ENCODE assay signal across 25 cellular contexts in genomic region chr6:35378281-35378680, GRCh38.
"Had no signal": no experiment of that assay in that cellular context is flagged by ENCODE, and none has a peak within 500 bp of the region (broad histone marks: within the 10 kb centered on the region; RNA-seq: fewer than 3 reads in every experiment).

No MANE protein-coding gene starts in this region.

- ATAC-seq: left cardiac atrium; left lobe of liver; lower lobe of right lung; naive thymus-derived CD8-positive, alpha-beta T cell; pancreas; right cardiac atrium; sciatic nerve had no signal

- H3K9me3 ChIP-seq: lower lobe of right lung, pancreas, prostate gland, thyroid gland, transverse colon, upper lobe of left lung, vagina had no signal

- H3K9me3 Mint-ChIP-seq: stimulated activated naive CD8-positive, alpha-beta T cell treated with anti-CD3 and anti-CD28 coated beads, Interleukin-15, Interleukin-2, amounts not matched to agents 100 ng/mL and 50 ng/mL, for 24 hours had no signal

- H3K4me1 ChIP-seq: pancreas, prostate gland had no signal

- DNase-seq: hippocampal formation; kidney glomerular epithelial cell; left cardiac atrium; lower lobe of right lung; mammary epithelial cell; mesenchymal stem cell; naive thymus-derived CD8-positive, alpha-beta T cell; pancreas; retina; right cardiac atrium; stimulated activated CD4-positive, alpha-beta T cell treated with anti-CD3 and anti-CD28 coated beads, Interleukin-12 subunit alpha, Interleukin-12 subunit beta, amount 100 ng/mL, for 4 hours; stimulated activated CD4-positive, alpha-beta T cell treated with anti-CD3 and anti-CD28 coated beads, Interleukin-15, amount 100 ng/mL, for 24 hours; stimulated activated CD4-positive, alpha-beta T cell treated with anti-CD3 and anti-CD28 coated beads, Interleukin-2, amount 100 ng/mL, for 24 hours; stimulated activated CD4-positive, alpha-beta T cell treated with anti-CD3 and anti-CD28 coated beads, Interleukin-4, amount 100 ng/mL, for 1 hour; stimulated activated naive CD4-positive, alpha-beta T cell; thyroid gland; transverse colon; upper lobe of left lung had no signal

- H3K4me3 ChIP-seq: lower lobe of right lung, pancreas, prostate gland, skin epidermis, thyroid gland, transverse colon, upper lobe of left lung, vagina had no signal

- H3K27me3 Mint-ChIP-seq: naive thymus-derived CD8-positive, alpha-beta T cell; stimulated activated naive CD8-positive, alpha-beta T cell treated with anti-CD3 and anti-CD28 coated beads, Interleukin-15, Interleukin-2, amounts not matched to agents 100 ng/mL and 50 ng/mL, for 24 hours had no signal

- H3K27ac Mint-ChIP-seq: stimulated activated naive CD8-positive, alpha-beta T cell treated with anti-CD3 and anti-CD28 coated beads, Interleukin-15, Interleukin-2, amounts not matched to agents 100 ng/mL and 50 ng/mL, for 24 hours had no signal

- H3K36me3 ChIP-seq: lower lobe of right lung, pancreas, prostate gland, thyroid gland, transverse colon, upper lobe of left lung, vagina had no signal

- H3K27ac ChIP-seq: lower lobe of right lung, pancreas, prostate gland, skin epidermis, thyroid gland, upper lobe of left lung, vagina had no signal

- FAIRE-seq: keratinocyte, pancreas had no signal

- H3K27me3 ChIP-seq: pancreas, thyroid gland, transverse colon, upper lobe of left lung, vagina had no signal

- H3K4me3 Mint-ChIP-seq: stimulated activated naive CD8-positive, alpha-beta T cell treated with anti-CD3 and anti-CD28 coated beads, Interleukin-15, Interleukin-2, amounts not matched to agents 100 ng/mL and 50 ng/mL, for 24 hours had no signal
